ENCODE assay signal across 8 cellular contexts in the genomic region with DNA sequence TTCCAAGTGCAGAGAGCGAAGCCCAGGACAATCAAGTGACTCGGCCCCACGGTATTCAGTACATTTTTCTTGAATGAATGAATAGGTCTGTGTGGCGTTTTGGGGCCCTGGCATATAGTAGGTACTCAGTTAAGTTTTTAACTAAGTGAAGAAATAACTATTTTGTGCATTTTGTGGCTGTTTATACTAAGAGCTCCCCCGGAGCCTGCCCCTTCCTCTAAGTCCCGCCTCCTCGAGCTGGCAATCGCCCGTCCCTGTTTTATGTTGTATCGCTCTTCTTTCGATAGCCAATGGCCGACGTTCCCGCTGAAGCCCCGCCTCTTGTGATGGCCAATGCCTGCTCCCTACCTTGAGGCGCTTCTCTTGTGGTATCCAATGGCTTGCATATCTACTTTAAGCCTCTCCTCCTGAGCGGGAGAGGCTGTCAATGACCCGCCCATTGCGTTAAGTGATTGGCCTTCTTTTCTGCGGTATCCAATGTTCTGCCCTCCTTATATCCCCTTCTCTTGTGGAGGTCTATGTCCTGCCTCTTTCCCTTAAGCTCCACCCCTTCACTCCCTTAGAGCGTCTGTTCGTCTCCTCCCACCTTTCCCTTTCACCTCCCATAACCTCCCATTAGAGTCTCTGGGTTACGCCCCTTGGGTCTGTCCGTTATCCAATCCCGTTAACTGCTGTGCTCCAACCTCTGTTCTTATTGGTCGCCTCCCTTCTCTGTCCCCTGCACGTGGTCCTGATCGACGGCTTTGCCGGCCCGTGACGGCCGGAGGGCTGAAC. TPM values are rescaled to one million over a fixed set of nuclear protein-coding genes. Genes with fewer than 3 reads are reported as not detected.
DNase-seq lines count a peak whose midpoint lies in the region; TF ChIP-seq lines count a peak whose summit lies in the region.

No MANE protein-coding gene starts in this region.

- no peaks in the 10 kb centered on the region for H3K4me1 ChIP-seq in SJCRH30

- TF ChIP-seq CTCF in HFF-Myc (IDR thresholded peaks at IDR 0.05; ENCODE audit: low read depth, low read length, missing control alignments): no peak

- H3K27me3 ChIP-seq in SJCRH30: no peaks in the 10 kb centered on the region

- H3K9me3 ChIP-seq in SJCRH30 (replicated peaks): no peaks in the 10 kb centered on the region

- peak overlapping the region; percentile 33 for H3K27ac ChIP-seq in SJCRH30

- H3K4me3 ChIP-seq in HFF-Myc (replicated peaks; ENCODE audit: low read depth, low read length) (peak overlapping the region; percentile 63), SJCRH30 (peak overlapping the region; percentile 59)

- DNase-seq in GF-D8 (lab: John Stamatoyannopoulos, UW) (peak; percentile 100), HFF-Myc (ENCODE audit: extremely low read depth, low read depth) (peak; percentile 100), MV-4-11 (lab: John Stamatoyannopoulos, UW) (peak; percentile 100), SJCRH30 (peak; percentile 99 to 100), globus pallidus (ENCODE audit: low spot score) (peak; percentile 100), non-pigmented ciliary epithelial cell (ENCODE audit: low read depth) (peak; percentile 100), superior temporal gyrus (ENCODE audit: extremely low spot score) (peak; percentile 100)
- DNase-seq in activated naive CD4-positive, alpha-beta T cell treated with Interleukin-2 at 50 U/mL for 16 hours: peak; percentile 98

- H3K36me3 ChIP-seq in SJCRH30: 0 out of 2 replicates have a peak, but pooled peaks cover 2% of the 10 kb centered on the region

RNA-seq across cellular contexts. Expression of a gene that starts 0.5 kb away (rescaled TPM):
- total RNA-seq in SJCRH30 (2014; rRNA removed; shearing (Covaris generic)): 61.5 and 64.4 TPM in 2 replicates

RNA-seq across cellular contexts. Expression of a gene that starts 14.0 kb away (rescaled TPM):
- 37.9 and 41.4 TPM in 2 replicates for total RNA-seq in SJCRH30 (2014; rRNA removed; shearing (Covaris generic))

RNA-seq across cellular contexts. Expression of a gene that starts 46.7 kb away (rescaled TPM):
- total RNA-seq in SJCRH30 (2014; rRNA removed; shearing (Covaris generic)): 0.16 and 0.18 TPM in 2 replicates

Comparison
In these comparisons a context has a peak if more than half of its experiments do, and no peak if none do; other contexts are left out.
1. Peak in every context shown above with its lines: DNase-seq, H3K4me3 ChIP-seq and H3K27ac ChIP-seq.